Comparison of ENCODE assay signal across 8 cellular contexts in the genomic region with DNA sequence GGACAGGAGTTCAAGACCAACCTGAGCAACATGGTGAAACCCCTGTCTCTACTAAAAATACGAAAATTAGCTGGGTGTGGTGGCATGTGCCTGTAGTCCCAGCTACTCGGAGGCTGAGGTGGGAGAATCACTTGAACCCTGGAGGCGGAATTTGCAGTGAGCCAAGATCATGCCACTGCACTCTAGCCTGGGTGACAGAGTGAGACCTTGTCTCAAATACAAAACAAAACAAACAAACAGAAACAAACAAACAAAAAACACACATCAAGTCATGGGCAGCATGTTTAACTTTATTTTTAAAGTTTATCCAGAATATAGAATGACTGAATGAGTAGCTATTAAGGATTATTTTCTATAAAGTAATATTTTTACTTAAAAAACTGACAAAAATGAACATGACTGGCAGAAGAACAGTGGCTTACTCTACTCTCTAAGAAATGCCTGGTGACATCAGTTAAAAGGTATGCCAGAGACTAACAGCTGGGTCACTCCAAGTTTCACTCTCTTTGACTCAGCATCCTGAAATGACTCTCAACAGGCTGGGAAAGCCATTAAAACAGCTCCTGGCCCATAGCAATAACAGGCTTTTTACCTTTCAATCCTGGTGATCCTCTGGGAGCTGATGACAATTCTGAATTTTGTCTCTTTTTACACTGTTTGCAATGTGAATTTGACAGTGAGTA.
DNase-seq lines count a peak whose midpoint lies in the region; ATAC-seq, FAIRE-seq and TF ChIP-seq lines count a peak whose summit lies in the region.

No MANE protein-coding gene starts in this region.

- peak overlapping the region; percentile 90 for H3K27ac Mint-ChIP-seq in glutamatergic neuron (ENCODE audit: unreplicated experiment)
- peak overlapping the region; percentile 39 for H3K27ac Mint-ChIP-seq in stimulated activated naive B cell treated with anti-CD40 and anti-IgM and Interleukin-4, amounts not matched to agents 10 μg/mL and 1 μg/mL and 100 μg/mL, for 72 hours
- no peak overlapping the region for H3K27ac Mint-ChIP-seq in CD8-positive, alpha-beta T cell

- ATAC-seq in GM18909 (IDR thresholded peaks at IDR 0.05; ENCODE audit: poor library complexity, unreplicated experiment) (peak; percentile 82), HG03097 (IDR thresholded peaks at IDR 0.05; ENCODE audit: low FRiP score, unreplicated experiment) (peak; percentile 69)
- ATAC-seq in stimulated activated naive B cell treated with anti-CD40 and anti-IgM and Interleukin-4, amounts not matched to agents 10 μg/mL and 1 μg/mL and 100 μg/mL, for 72 hours (replicated peaks) = peak; percentile 55 to 72
- no peak for ATAC-seq in CD8-positive, alpha-beta T cell

- H3K4me3 Mint-ChIP-seq in glutamatergic neuron (ENCODE audit: unreplicated experiment) = no peak overlapping the region
- H3K4me3 Mint-ChIP-seq in stimulated activated naive B cell treated with anti-CD40 and anti-IgM and Interleukin-4, amounts not matched to agents 10 μg/mL and 1 μg/mL and 100 μg/mL, for 72 hours = no peak overlapping the region
- H3K4me3 Mint-ChIP-seq in CD8-positive, alpha-beta T cell = no peak overlapping the region

- H3K27ac ChIP-seq in AG04450 (ENCODE audit: low read depth, low read length) = peak overlapping the region; percentile 92
- H3K27ac ChIP-seq in CD8-positive, alpha-beta T cell (ENCODE audit: low read depth, low read length) = no peak overlapping the region

- CTCF ChIA-PET in AG04450 (lab: Charles Lee) = interaction anchor here (0.8 kb wide), 1 partner anchor 141 kb away, joined by 3 read pairs; no protein-coding TSS in a partner anchor
- CTCF ChIA-PET in CD8-positive, alpha-beta T cell (lab: Charles Lee) = interaction anchor here (1.1 kb wide), 1 partner anchor 10 kb away, joined by 5 read pairs; no protein-coding TSS in a partner anchor

- DNase-seq in AG04450 (ENCODE audit: low read depth, low spot score) = peak; percentile 85
- DNase-seq in RPMI7951 (ENCODE audit: low read depth) = peak; percentile 92
- no peak for DNase-seq in glutamatergic neuron
- no peak for DNase-seq in stimulated activated naive B cell treated with anti-CD40 and anti-IgM and Interleukin-4, amounts not matched to agents 10 μg/mL and 1 μg/mL and 100 μg/mL, for 72 hours
- no peak for DNase-seq in CD8-positive, alpha-beta T cell
- DNase-seq in D721Med (ENCODE audit: insufficient read length, low spot score) = no peak

- intact Hi-C loops in CD8-positive, alpha-beta T cell (cut with DNase I, micrococcal nuclease) = no loop called here

- H3K27me3 ChIP-seq in AG04450 (ENCODE audit: control insufficient read depth, insufficient read depth, low read length) = no peaks in the 10 kb centered on the region
- H3K27me3 ChIP-seq in CD8-positive, alpha-beta T cell (ENCODE audit: insufficient read depth, low read length) = no peaks in the 10 kb centered on the region

- H3K36me3 Mint-ChIP-seq in glutamatergic neuron (ENCODE audit: unreplicated experiment) = no peaks in the 10 kb centered on the region
- H3K36me3 Mint-ChIP-seq in stimulated activated naive B cell treated with anti-CD40 and anti-IgM and Interleukin-4, amounts not matched to agents 10 μg/mL and 1 μg/mL and 100 μg/mL, for 72 hours = no peaks in the 10 kb centered on the region
- H3K36me3 Mint-ChIP-seq in CD8-positive, alpha-beta T cell = no peaks in the 10 kb centered on the region

- POLR2A ChIA-PET in AG04450 (lab: Yijun Ruan, JAX) = interaction anchor here (1.1 kb wide), 1 partner anchor 135 kb away, joined by 3 read pairs; no protein-coding TSS in a partner anchor
- POLR2A ChIA-PET in CD8-positive, alpha-beta T cell (lab: Charles Lee) = interaction anchor here (1.2 kb wide), 1 partner anchor 11 kb away, joined by 3 read pairs; no protein-coding TSS in a partner anchor

- FAIRE-seq in D721Med (lab: Jason Lieb, UNC) = no peak

- no peaks in the 10 kb centered on the region for H3K27me3 Mint-ChIP-seq in glutamatergic neuron (ENCODE audit: unreplicated experiment)
- no peaks in the 10 kb centered on the region for H3K27me3 Mint-ChIP-seq in stimulated activated naive B cell treated with anti-CD40 and anti-IgM and Interleukin-4, amounts not matched to agents 10 μg/mL and 1 μg/mL and 100 μg/mL, for 72 hours
- H3K27me3 Mint-ChIP-seq in CD8-positive, alpha-beta T cell (ENCODE audit: low read depth) = no peaks in the 10 kb centered on the region

- peaks cover 14% of the 10 kb centered on the region for H3K4me1 Mint-ChIP-seq in glutamatergic neuron (ENCODE audit: low read depth, unreplicated experiment)
- peaks cover 6 to 14% of the 10 kb centered on the region in 2 donors for H3K4me1 Mint-ChIP-seq in stimulated activated naive B cell treated with anti-CD40 and anti-IgM and Interleukin-4, amounts not matched to agents 10 μg/mL and 1 μg/mL and 100 μg/mL, for 72 hours
- H3K4me1 Mint-ChIP-seq in CD8-positive, alpha-beta T cell (ENCODE audit: low read depth) = no peaks in the 10 kb centered on the region

- H3K9me3 Mint-ChIP-seq in glutamatergic neuron (ENCODE audit: unreplicated experiment) = peaks cover 2% of the 10 kb centered on the region
- peaks cover 0 to 2% of the 10 kb centered on the region in 2 donors for H3K9me3 Mint-ChIP-seq in stimulated activated naive B cell treated with anti-CD40 and anti-IgM and Interleukin-4, amounts not matched to agents 10 μg/mL and 1 μg/mL and 100 μg/mL, for 72 hours
- no peaks in the 10 kb centered on the region for H3K9me3 Mint-ChIP-seq in CD8-positive, alpha-beta T cell

- TF ChIP-seq CTCF in AG04450 (IDR thresholded peaks at IDR 0.05; ENCODE audit: low read depth, low read length) (no peak), glutamatergic neuron (IDR thresholded peaks at IDR 0.05; ENCODE audit: partially characterized antibody, unreplicated experiment) (no peak), D721Med (IDR thresholded peaks at IDR 0.05; ENCODE audit: insufficient read depth, missing control alignments) (no peak)
- TF ChIP-seq CTCF in CD8-positive, alpha-beta T cell (IDR thresholded peaks at IDR 0.05) = no peak

- no peaks in the 10 kb centered on the region for H3K4me1 ChIP-seq in CD8-positive, alpha-beta T cell (ENCODE audit: insufficient read depth, low read length)

- H3K4me3 ChIP-seq in AG04450 (ENCODE audit: low read depth, low read length) = no peak overlapping the region
- H3K4me3 ChIP-seq in CD8-positive, alpha-beta T cell (ENCODE audit: low read depth, low read length) = no peak overlapping the region

- no peaks in the 10 kb centered on the region for H3K36me3 ChIP-seq in CD8-positive, alpha-beta T cell (ENCODE audit: insufficient read depth, low read length)

- H3K9me3 ChIP-seq in AG04450 (ENCODE audit: control insufficient read depth, insufficient read depth, low read length) = no peaks in the 10 kb centered on the region
- H3K9me3 ChIP-seq in CD8-positive, alpha-beta T cell (ENCODE audit: low read length) = no peaks in the 10 kb centered on the region

Comparison
In these comparisons a context has a peak if more than half of its experiments do, and no peak if none do; other contexts are left out.
1. DNase-seq: peak in AG04450 (single experiment) and RPMI7951 (single experiment); none in glutamatergic neuron (single experiment), stimulated activated naive B cell treated with anti-CD40 and anti-IgM and Interleukin-4, amounts not matched to agents 10 μg/mL and 1 μg/mL and 100 μg/mL, for 72 hours (single experiment), CD8-positive, alpha-beta T cell (0 of 7) and D721Med (single experiment).